In genomic region chr1:39154553-39155361, GRCh38 we compare ENCODE assay signal across 10 cellular contexts. TPM values are rescaled to one million over a fixed set of nuclear protein-coding genes. Genes with fewer than 3 reads are reported as not detected.
DNase-seq lines count a peak whose midpoint lies in the region; ATAC-seq and TF ChIP-seq lines count a peak whose summit lies in the region.
"Had no signal": no experiment of that assay in that cellular context is flagged by ENCODE, and none has a peak within 500 bp of the region (broad histone marks: within the 10 kb centered on the region; RNA-seq: fewer than 3 reads in every experiment).

No MANE protein-coding gene starts in this region.

- no peak for ATAC-seq in CD4-positive, alpha-beta T cell (ENCODE audit: poor library complexity)

- H3K79me2 ChIP-seq in Karpas-422 (ENCODE audit: low read length): no peaks in the 10 kb centered on the region

- peak overlapping the region; percentile 74 for H3K4me2 ChIP-seq in BLaER1
- no peak overlapping the region for H3K4me2 ChIP-seq in Karpas-422 (ENCODE audit: low read depth, low read length, poor library complexity, severe bottlenecking)

- H4K20me1 ChIP-seq in BLaER1 (peaks cover 52% of the 10 kb centered on the region), Karpas-422 (ENCODE audit: insufficient read depth, low read depth, low read length) (no peaks in the 10 kb centered on the region)

- CTCF ChIA-PET in CD4-positive, alpha-beta T cell (lab: Charles Lee): no interaction called here

- H3K27ac Mint-ChIP-seq in nephron: peak overlapping the region; percentile 78 to 83 (median 82)
- no peak overlapping the region for H3K27ac Mint-ChIP-seq in CD4-positive, alpha-beta T cell
- H3K27ac Mint-ChIP-seq: memory B cell had no signal

- no peak for TF ChIP-seq CTCF in nephron (IDR thresholded peaks at IDR 0.05; ENCODE audit: unreplicated experiment in 3 of 3)
- TF ChIP-seq CTCF in CD4-positive, alpha-beta T cell (IDR thresholded peaks at IDR 0.05): no peak

- H3K36me3 ChIP-seq in BLaER1 (peaks cover 7% of the 10 kb centered on the region; the same call in 1 of the 2 replicates), Karpas-422 (ENCODE audit: insufficient read depth, low read length) (no peaks in the 10 kb centered on the region)
- H3K36me3 ChIP-seq: tibial nerve had no signal

- POLR2A ChIA-PET in CD4-positive, alpha-beta T cell (lab: Charles Lee): no interaction called here

- H3K9ac ChIP-seq in BLaER1 (no peak overlapping the region), Karpas-422 (ENCODE audit: low read length) (no peak overlapping the region)

- H3K4me1 ChIP-seq in BLaER1: peaks cover 90% of the 10 kb centered on the region
- no peaks in the 10 kb centered on the region for H3K4me1 ChIP-seq in Karpas-422 (ENCODE audit: low read length)

- H3K4me3 Mint-ChIP-seq in nephron: peak overlapping the region in 1 of 3 experiments; percentile 53
- H3K4me3 Mint-ChIP-seq in CD4-positive, alpha-beta T cell: no peak overlapping the region
- H3K4me3 Mint-ChIP-seq: memory B cell had no signal

- no peaks in the 10 kb centered on the region for H3K9me2 ChIP-seq in Karpas-422 (replicated peaks; ENCODE audit: insufficient read depth, low read length)

- peaks cover 83% of the 10 kb centered on the region for H3K4me1 Mint-ChIP-seq in nephron
- H3K4me1 Mint-ChIP-seq in CD4-positive, alpha-beta T cell (ENCODE audit: low read depth): no peaks in the 10 kb centered on the region

- H3K27me3 ChIP-seq in BLaER1: no peaks in the 10 kb centered on the region
- H3K27me3 ChIP-seq in Karpas-422 (ENCODE audit: low read length): no peaks in the 10 kb centered on the region
- H3K27me3 ChIP-seq in CD4-positive, alpha-beta T cell (ENCODE audit: control insufficient read depth, insufficient read depth, low read length): no peaks in the 10 kb centered on the region

- H3K9me3 ChIP-seq in BLaER1 (no peaks in the 10 kb centered on the region), Karpas-422 (ENCODE audit: low read length) (no peaks in the 10 kb centered on the region)
- no peaks in the 10 kb centered on the region for H3K9me3 ChIP-seq in CD4-positive, alpha-beta T cell (ENCODE audit: control insufficient read depth, low read length)
- H3K9me3 ChIP-seq: tibial nerve had no signal

- intact Hi-C loops in CD4-positive, alpha-beta T cell (cut with DNase I, micrococcal nuclease): no loop called here

- peak; percentile 58 for DNase-seq in NCI-H2196 (lab: John Stamatoyannopoulos, UW; ENCODE audit: unreplicated experiment)
- DNase-seq in epithelial cell of prostate (ENCODE audit: low read depth, low spot score): no peak
- no peak for DNase-seq in Karpas-422
- DNase-seq in CD4-positive, alpha-beta T cell: no peak
- no peak for DNase-seq in ureter (ENCODE audit: low spot score)
- DNase-seq in effector CD4-positive, alpha-beta T cell: no peak

- no peak overlapping the region for H3K4me3 ChIP-seq in BLaER1
- H3K4me3 ChIP-seq in Karpas-422 (ENCODE audit: low read length): no peak overlapping the region
- H3K4me3 ChIP-seq: tibial nerve had no signal

- H3K27me3 Mint-ChIP-seq in nephron (ENCODE audit: low read depth): no peaks in the 10 kb centered on the region
- no peaks in the 10 kb centered on the region for H3K27me3 Mint-ChIP-seq in CD4-positive, alpha-beta T cell
- H3K27me3 Mint-ChIP-seq: memory B cell had no signal

- H3K27ac ChIP-seq in BLaER1: peak overlapping the region; percentile 75; the same call in 1 of the 2 replicates
- peak overlapping the region; percentile 93 for H3K27ac ChIP-seq in epithelial cell of prostate
- H3K27ac ChIP-seq in Karpas-422 (ENCODE audit: low read length): no peak overlapping the region
- no peak overlapping the region for H3K27ac ChIP-seq in CD4-positive, alpha-beta T cell (ENCODE audit: low read depth, low read length)

- peaks cover 16% of the 10 kb centered on the region for H3K36me3 Mint-ChIP-seq in nephron (ENCODE audit: low read depth)
- H3K36me3 Mint-ChIP-seq in CD4-positive, alpha-beta T cell (ENCODE audit: low read depth): no peaks in the 10 kb centered on the region

- no peaks in the 10 kb centered on the region for H3K9me3 Mint-ChIP-seq in nephron
- no peaks in the 10 kb centered on the region for H3K9me3 Mint-ChIP-seq in CD4-positive, alpha-beta T cell
- H3K9me3 Mint-ChIP-seq: memory B cell had no signal

- H2AFZ ChIP-seq in Karpas-422 (ENCODE audit: low read length): no peak overlapping the region

RNA-seq across cellular contexts. Expression of gene MACF1, which starts 49.7 kb away (rescaled TPM):
- 4.9 and 6.2 TPM in 2 replicates for total RNA-seq in Karpas-422 (2014; rRNA removed; shearing (Covaris generic); ENCODE audit: low replicate concordance)
- 100 to 1,000 TPM; 248 to 252 TPM for total RNA-seq in CD4-positive, alpha-beta T cell
- total RNA-seq in ureter: 353 TPM

Comparison
In these comparisons a context has a peak if more than half of its experiments do, and no peak if none do; other contexts are left out.
1. H3K27ac ChIP-seq: peak in BLaER1 (single experiment) and epithelial cell of prostate (single experiment); none in Karpas-422 (single experiment) and CD4-positive, alpha-beta T cell (single experiment).
2. RNA of gene MACF1, which starts 49.7 kb away (total RNA-seq): 353 TPM in ureter (single experiment) and 248 to 252 TPM in CD4-positive, alpha-beta T cell; 4.9 to 6.2 TPM in Karpas-422; every median in the first group is over 10 times any median in the second.